8 cellular contexts compared by ENCODE assay signal in genomic region chr17:14302421-14303099, GRCh38. TPM values are rescaled to one million over a fixed set of nuclear protein-coding genes. Genes with fewer than 3 reads are reported as not detected.
DNase-seq lines count a peak whose midpoint lies in the region; ATAC-seq and FAIRE-seq lines count a peak whose summit lies in the region.

No MANE protein-coding gene starts in this region.

- peak; percentile 39 to 40 for ATAC-seq in CD4-positive, CD25-positive, alpha-beta regulatory T cell (ENCODE audit: low read depth in 2 of 2)
- peak; percentile 61 for ATAC-seq in GM19452 (IDR thresholded peaks at IDR 0.05; ENCODE audit: unreplicated experiment)
- ATAC-seq in right cardiac atrium, result peak; percentile 84 to 85
- ATAC-seq in aorta (ENCODE audit: low FRiP score), result peak; percentile 89

- peaks cover 0 to 5% (median 0%) of the 10 kb centered on the region in 7 donors for H3K9me3 Mint-ChIP-seq in CD4-positive, CD25-positive, alpha-beta regulatory T cell

- 1% methylated on average over 64 of the region's 64 CpGs for WGBS in right cardiac atrium
- 1% methylated on average over 64 of the region's 64 CpGs for WGBS in aorta, 2 donors

- no peaks in the 10 kb centered on the region for H3K9me3 ChIP-seq in CD4-positive, CD25-positive, alpha-beta regulatory T cell (ENCODE audit: control insufficient read depth in 2 of 2, low read length in 2 of 2)
- no peaks in the 10 kb centered on the region for H3K9me3 ChIP-seq in right cardiac atrium (ENCODE audit: control insufficient read depth, low read length)
- H3K9me3 ChIP-seq in aorta (ENCODE audit: control insufficient read depth, low read length), result no peaks in the 10 kb centered on the region

- H3K27me3 Mint-ChIP-seq in CD4-positive, CD25-positive, alpha-beta regulatory T cell, result peaks cover 31% of the 10 kb centered on the region

- intact Hi-C loops in right cardiac atrium (cut with DNase I) (loop anchor here (2.0 to 10.0 kb wide), 3 partner anchors 705 to 968 kb away; no protein-coding TSS in a partner anchor), aorta (cut with DNase I) (loop anchor here (2.0 to 10.0 kb wide), 4 partner anchors 508 to 968 kb away; no protein-coding TSS in a partner anchor)

- H3K27me3 ChIP-seq in CD4-positive, CD25-positive, alpha-beta regulatory T cell (ENCODE audit: control insufficient read depth, insufficient read depth, low read length), result peaks cover 3% of the 10 kb centered on the region
- no peaks in the 10 kb centered on the region for H3K27me3 ChIP-seq in right cardiac atrium (ENCODE audit: control insufficient read depth, insufficient read depth)
- no peaks in the 10 kb centered on the region for H3K27me3 ChIP-seq in aorta (ENCODE audit: control insufficient read depth in 1 of 2, insufficient read depth in 2 of 2, low read length in 1 of 2)

- no peak for FAIRE-seq in HTR-8/SVneo (lab: Jason Lieb, UNC)

- peak; percentile 76 to 86 (median 84) for DNase-seq in CD4-positive, CD25-positive, alpha-beta regulatory T cell
- peak; percentile 54 for DNase-seq in HTR-8/SVneo (ENCODE audit: insufficient read length, low spot score)
- DNase-seq in T follicular helper cell (ENCODE audit: low read depth), result peak; percentile 71
- peak in 41 of 56 donors; percentile 1 to 76 (median 30) for DNase-seq in amygdala (lab: John Stamatoyannopoulos, UW)
- DNase-seq in right cardiac atrium, result peak; percentile 86 to 94 (median 94)
- peak; percentile 35 for DNase-seq in putamen (ENCODE audit: low spot score)
- DNase-seq in aorta, result peak; percentile 87 to 94

- H3K36me3 Mint-ChIP-seq in CD4-positive, CD25-positive, alpha-beta regulatory T cell, result peaks cover 23% of the 10 kb centered on the region

- H3K36me3 ChIP-seq in CD4-positive, CD25-positive, alpha-beta regulatory T cell (ENCODE audit: control insufficient read depth, insufficient read depth, low read length), result peaks cover 3% of the 10 kb centered on the region
- H3K36me3 ChIP-seq in aorta (ENCODE audit: control insufficient read depth in 1 of 2, insufficient read depth in 2 of 2, low read length in 1 of 2), result no peaks in the 10 kb centered on the region

- peak overlapping the region; percentile 93 for H3K4me3 ChIP-seq in CD4-positive, CD25-positive, alpha-beta regulatory T cell (ENCODE audit: low read depth, low read length)
- H3K4me3 ChIP-seq in right cardiac atrium (ENCODE audit: low read length) (peak overlapping the region; percentile 41), aorta (ENCODE audit: low read length in 2 of 2) (peak overlapping the region in 1 of 2 donors; percentile 6)

- peaks cover 75% of the 10 kb centered on the region for H3K4me1 ChIP-seq in CD4-positive, CD25-positive, alpha-beta regulatory T cell (ENCODE audit: control insufficient read depth, insufficient read depth, low read length, poor library complexity, severe bottlenecking)
- H3K4me1 ChIP-seq in right cardiac atrium (ENCODE audit: control insufficient read depth, insufficient read depth, low read length) (no peaks in the 10 kb centered on the region), aorta (ENCODE audit: control insufficient read depth in 1 of 2, insufficient read depth in 2 of 2, low read length in 2 of 2) (no peaks in the 10 kb centered on the region)

- peak overlapping the region; percentile 96 to 97 (median 96) for H3K27ac Mint-ChIP-seq in CD4-positive, CD25-positive, alpha-beta regulatory T cell

- peak overlapping the region; percentile 92 to 98 (median 96) for H3K4me3 Mint-ChIP-seq in CD4-positive, CD25-positive, alpha-beta regulatory T cell

- peak overlapping the region; percentile 84 for H3K27ac ChIP-seq in CD4-positive, CD25-positive, alpha-beta regulatory T cell (ENCODE audit: insufficient read depth, low read length, poor library complexity, severe bottlenecking)
- no peak overlapping the region for H3K27ac ChIP-seq in right cardiac atrium (ENCODE audit: low read length)
- no peak overlapping the region for H3K27ac ChIP-seq in aorta (ENCODE audit: low read depth in 1 of 2, low read length in 2 of 2)

- peaks cover 14 to 67% (median 42%) of the 10 kb centered on the region in 4 donors for H3K4me1 Mint-ChIP-seq in CD4-positive, CD25-positive, alpha-beta regulatory T cell

RNA-seq across cellular contexts. Expression of gene HS3ST3B1, which starts 1.7 kb away (rescaled TPM):
- total RNA-seq in CD4-positive, CD25-positive, alpha-beta regulatory T cell, result 47.8 TPM
- 10 to 100 TPM; 22.7 to 36.9 (median 25.0) TPM for polyA plus RNA-seq in CD4-positive, CD25-positive, alpha-beta regulatory T cell
- total RNA-seq in right cardiac atrium (1 to 10 TPM; 1.1 to 2.6 (median 2.1) TPM), aorta (1 to 10 TPM in 1 of 2 donors, under 1 TPM in 1; 0.63 to 1.3 TPM)
- polyA plus RNA-seq in right cardiac atrium (0.93 TPM), aorta (under 1 TPM in 1 of 2 donors, not detected in 1; 0.05 TPM)

Comparison
In these comparisons a context has a peak if more than half of its experiments do, and no peak if none do; other contexts are left out.
1. DNase-seq: peak in every context shown above with its lines; median percentile 94 in right cardiac atrium; 90 in aorta; 84 in CD4-positive, CD25-positive, alpha-beta regulatory T cell; 71 in T follicular helper cell; 54 in HTR-8/SVneo; 35 in putamen; 30 in amygdala.
2. RNA of gene HS3ST3B1, which starts 1.7 kb away (total RNA-seq): 47.8 TPM in CD4-positive, CD25-positive, alpha-beta regulatory T cell (single experiment); 1.1 to 2.6 TPM in right cardiac atrium and 0.63 to 1.3 TPM in aorta; every median in the first group is over 10 times any median in the second.
3. Peak in every context shown above with its lines, with median percentiles within 50 percentile points of each other: ATAC-seq.